1 cellular context compared by ENCODE assay signal in genomic region chr19:49443366-49444099, GRCh38.
TF ChIP-seq lines count a peak whose summit lies in the region.

No MANE protein-coding gene starts in this region.

TF ChIP-seq in K562, 482 proteins besides CTCF, POLR2A, EP300 and RAD21 (continued from another document and continues in another):
- TF ChIP-seq ATF6 (CRISPR knock-in tag; IDR thresholded peaks at IDR 0.05) (peak; percentile 44; the same call in 1 of the 2 replicates), ETV1 (tag; conservative IDR thresholded peaks at IDR 0.05; ENCODE audit: low read depth) (peak; percentile 83), ARID1B (IDR thresholded peaks at IDR 0.05) (peak; percentile 54; the same call in 1 of the 2 replicates), TEAD4 (IDR thresholded peaks at IDR 0.05; ENCODE audit: low read length) (no peak), TEAD4 (CRISPR knock-in tag; IDR thresholded peaks at IDR 0.05; ENCODE audit: borderline replicate concordance) (no peak), ZNF512 (tag; IDR thresholded peaks at IDR 0.05) (peak; percentile 89), PATZ1 (CRISPR knock-in tag; IDR thresholded peaks at IDR 0.05; ENCODE audit: borderline replicate concordance) (no peak), FOXJ2 (tag; IDR thresholded peaks at IDR 0.05) (no peak), KDM1A (IDR thresholded peaks at IDR 0.05) (no peak), MCM7 (IDR thresholded peaks at IDR 0.05) (no peak), RCOR1 (IDR thresholded peaks at IDR 0.05; ENCODE audit: borderline replicate concordance in 1 of 2, low read depth in 2 of 2, low read length in 2 of 2) (no peak; a peak in 2 of 4 replicates), ZNF449 (CRISPR knock-in tag; IDR thresholded peaks at IDR 0.05) (no peak), PHB (CRISPR knock-in tag; IDR thresholded peaks at IDR 0.05) (no peak), BCOR (IDR thresholded peaks at IDR 0.05) (peak; percentile 42; the same call in 1 of the 2 replicates), ZNF143 (CRISPR knock-in tag; IDR thresholded peaks at IDR 0.05) (peak; percentile 99), HDAC3 (IDR thresholded peaks at IDR 0.05; ENCODE audit: borderline replicate concordance, partially characterized antibody) (no peak), TAF9B (IDR thresholded peaks at IDR 0.05; ENCODE audit: partially characterized antibody) (no peak), NFIC (IDR thresholded peaks at IDR 0.05) (peak; percentile 81), SMARCA4 (IDR thresholded peaks at IDR 0.05) (peak; percentile 31; the same call in 1 of the 2 replicates), ZNF407 (IDR thresholded peaks at IDR 0.05; ENCODE audit: low read depth) (no peak), ZBTB33 (CRISPR knock-in tag; IDR thresholded peaks at IDR 0.05) (peak; percentile 93), XRCC3 (IDR thresholded peaks at IDR 0.05) (no peak), CEBPZ (IDR thresholded peaks at IDR 0.05; ENCODE audit: borderline replicate concordance, low read depth, low read length) (no peak), COPS2 (conservative IDR thresholded peaks at IDR 0.05) (no peak), ZNF398 (CRISPR knock-in tag; IDR thresholded peaks at IDR 0.05) (no peak), POLR2H (tag; IDR thresholded peaks at IDR 0.05; ENCODE audit: low read depth) (no peak), ZNF668 (CRISPR knock-in tag; IDR thresholded peaks at IDR 0.05) (no peak), TFE3 (CRISPR knock-in tag; IDR thresholded peaks at IDR 0.05) (no peak), HNRNPLL (IDR thresholded peaks at IDR 0.05; ENCODE audit: low read depth, low read length, poor library complexity, severe bottlenecking) (no peak), LEF1 (IDR thresholded peaks at IDR 0.05) (no peak), CHCHD3 (CRISPR knock-in tag; IDR thresholded peaks at IDR 0.05) (no peak), ZNF146 (CRISPR knock-in tag; IDR thresholded peaks at IDR 0.05; ENCODE audit: unreplicated experiment) (no peak), HLTF (IDR thresholded peaks at IDR 0.05) (peak; percentile 50; the same call in 1 of the 2 replicates)
